ENCODE assay signal across 12 cellular contexts in genomic region chr2:6914829-6915228, GRCh38. TPM values are rescaled to one million over a fixed set of nuclear protein-coding genes. Genes with fewer than 3 reads are reported as not detected.
DNase-seq lines count a peak whose midpoint lies in the region; ATAC-seq lines count a peak whose summit lies in the region.
"Had no signal": no experiment of that assay in that cellular context is flagged by ENCODE, and none has a peak within 500 bp of the region (broad histone marks: within the 10 kb centered on the region; RNA-seq: fewer than 3 reads in every experiment).

No MANE protein-coding gene starts in this region.

- H3K36me3 ChIP-seq in CD4-positive, alpha-beta memory T cell (ENCODE audit: insufficient read depth, low read length): no peaks in the 10 kb centered on the region
- no peaks in the 10 kb centered on the region; the same call in 1 of the 2 replicates for H3K36me3 ChIP-seq in KOPT-K1 (ENCODE audit: insufficient read depth, low read length)
- H3K36me3 ChIP-seq: esophagus muscularis mucosa, left lung had no signal

- peaks cover 72% of the 10 kb centered on the region for H3K4me1 ChIP-seq in CD4-positive, alpha-beta memory T cell (ENCODE audit: insufficient read depth, low read length)

- H3K9me3 Mint-ChIP-seq in CD4-positive, alpha-beta memory T cell: peaks cover 0 to 4% (median 0%) of the 10 kb centered on the region in 8 donors
- H3K9me3 Mint-ChIP-seq in activated naive CD4-positive, alpha-beta T cell treated with anti-CD3 and anti-CD28 coated beads, Interleukin-2, amount 50 U/mL, for 72 hours: peaks cover 0 to 10% of the 10 kb centered on the region in 2 donors
- H3K9me3 Mint-ChIP-seq: CD8-positive, alpha-beta memory T cell had no signal

- POLR2A ChIA-PET in CD4-positive, alpha-beta memory T cell (lab: Charles Lee; ENCODE audit: partially characterized antibody): interaction anchor here (2.8 kb wide), 1 partner anchor 49 kb away, joined by 16 read pairs; the partner anchor contains the start of gene CMPK2

- no peak overlapping the region for H3K4me3 ChIP-seq in CD4-positive, alpha-beta memory T cell (ENCODE audit: low read length in 2 of 2)
- H3K4me3 ChIP-seq: esophagus muscularis mucosa, left lung, SK-N-MC had no signal

- no peaks in the 10 kb centered on the region for H3K9me3 ChIP-seq in CD4-positive, alpha-beta memory T cell (ENCODE audit: control insufficient read depth in 1 of 2, low read length in 2 of 2)
- no peaks in the 10 kb centered on the region for H3K9me3 ChIP-seq in KOPT-K1 (ENCODE audit: insufficient read depth, low read length, poor library complexity, severe bottlenecking)
- H3K9me3 ChIP-seq: esophagus muscularis mucosa, left lung had no signal

- H3K36me3 Mint-ChIP-seq in CD4-positive, alpha-beta memory T cell: peaks cover 4 to 5% of the 10 kb centered on the region in 2 donors
- peaks cover 49 to 50% of the 10 kb centered on the region in 2 donors for H3K36me3 Mint-ChIP-seq in activated naive CD4-positive, alpha-beta T cell treated with anti-CD3 and anti-CD28 coated beads, Interleukin-2, amount 50 U/mL, for 72 hours

- no peaks in the 10 kb centered on the region for H3K27me3 Mint-ChIP-seq in CD4-positive, alpha-beta memory T cell

- CTCF ChIA-PET in CD4-positive, alpha-beta memory T cell (lab: Charles Lee; ENCODE audit: partially characterized antibody): interaction anchor here (0.7 to 12.6 kb wide), 11 partner anchors 8 to 130 kb away, joined by 3 to 183 read pairs (median 3); partner anchors contain the start of genes CMPK2 and RSAD2

- peaks cover 50 to 77% (median 65%) of the 10 kb centered on the region in 4 donors for H3K4me1 Mint-ChIP-seq in CD4-positive, alpha-beta memory T cell

- peak overlapping the region in 6 of 7 donors; percentile 7 to 91 (median 66) for H3K27ac Mint-ChIP-seq in CD4-positive, alpha-beta memory T cell
- H3K27ac Mint-ChIP-seq in activated naive CD4-positive, alpha-beta T cell treated with anti-CD3 and anti-CD28 coated beads, Interleukin-2, amount 50 U/mL, for 72 hours: peak overlapping the region; percentile 73 to 97

- DNase-seq in CD4-positive, alpha-beta memory T cell: no peak
- no peak for DNase-seq in activated naive CD4-positive, alpha-beta T cell treated with anti-CD3 and anti-CD28 coated beads, Interleukin-2, amount 50 U/mL, for 72 hours (ENCODE audit: low spot score in 2 of 2)
- DNase-seq in iris pigment epithelial cell (ENCODE audit: low read depth): peak; percentile 44
- DNase-seq in left cardiac atrium: no peak
- no peak for DNase-seq in Kasumi-1 (lab: John Stamatoyannopoulos, UW)
- DNase-seq in sciatic nerve (ENCODE audit: low spot score): no peak
- no peak for DNase-seq in T1000 (lab: John Stamatoyannopoulos, UW)
- DNase-seq: CD8-positive, alpha-beta memory T cell; left lung had no signal

- H3K27ac ChIP-seq in CD4-positive, alpha-beta memory T cell (ENCODE audit: low read depth, low read length): no peak overlapping the region
- H3K27ac ChIP-seq in KOPT-K1 (ENCODE audit: low read depth, low read length, poor library complexity, severe bottlenecking): peak overlapping the region; percentile 40
- H3K27ac ChIP-seq: esophagus muscularis mucosa, left lung, SK-N-MC had no signal

- intact Hi-C loops in CD4-positive, alpha-beta memory T cell (cut with micrococcal nuclease): no loop called here
- intact Hi-C loops in left cardiac atrium (cut with DNase I): loop anchor here (5.0 kb wide), 2 partner anchors 112 to 117 kb away; no protein-coding TSS in a partner anchor
- intact Hi-C loops in sciatic nerve (cut with DNase I): no loop called here

- H3K27me3 ChIP-seq in CD4-positive, alpha-beta memory T cell (ENCODE audit: insufficient read depth, low read length): no peaks in the 10 kb centered on the region
- H3K27me3 ChIP-seq: esophagus muscularis mucosa, left lung had no signal

- ATAC-seq in activated naive CD4-positive, alpha-beta T cell treated with anti-CD3 and anti-CD28 coated beads, Interleukin-2, amount 50 U/mL, for 72 hours: peak in 1 of 2 donors; percentile 58
- ATAC-seq in left cardiac atrium (no peak), sciatic nerve (no peak)
- ATAC-seq: left lung had no signal

- peak overlapping the region in 2 of 8 donors; percentile 48 to 69 for H3K4me3 Mint-ChIP-seq in CD4-positive, alpha-beta memory T cell

RNA-seq across cellular contexts. Expression of gene RNF144A, which starts 2.4 kb away (rescaled TPM):
- total RNA-seq in CD4-positive, alpha-beta memory T cell: 10 to 100 TPM; 34.3 to 41.1 TPM
- 10 to 100 TPM in 1 of 2 donors, 1 to 10 TPM in 1; 3.9 to 13.3 TPM for polyA plus RNA-seq in CD4-positive, alpha-beta memory T cell
- 10 to 100 TPM; 49.3 to 57.5 TPM for total RNA-seq in activated naive CD4-positive, alpha-beta T cell treated with anti-CD3 and anti-CD28 coated beads, Interleukin-2, amount 50 U/mL, for 72 hours
- total RNA-seq in left cardiac atrium (10 to 100 TPM in 1 of 2 donors, 1 to 10 TPM in 1; 4.4 to 10.4 TPM), sciatic nerve (42.5 TPM)

RNA-seq across cellular contexts. Expression of gene RSAD2, which starts 37.3 kb away (rescaled TPM):
- 1 to 10 TPM; 3.8 to 4.9 TPM for total RNA-seq in CD4-positive, alpha-beta memory T cell
- 10 to 100 TPM in 1 of 2 donors, 1 to 10 TPM in 1; 5.1 to 10.4 TPM for polyA plus RNA-seq in CD4-positive, alpha-beta memory T cell
- total RNA-seq in activated naive CD4-positive, alpha-beta T cell treated with anti-CD3 and anti-CD28 coated beads, Interleukin-2, amount 50 U/mL, for 72 hours: 10 to 100 TPM in 1 of 2 donors, 1 to 10 TPM in 1; 2.7 to 11.1 TPM
- 1 to 10 TPM; 3.2 to 8.0 TPM for total RNA-seq in left cardiac atrium
- 7.5 TPM for total RNA-seq in sciatic nerve

RNA-seq across cellular contexts. Expression of gene CMPK2, which starts 49.1 kb away (rescaled TPM):
- total RNA-seq in CD4-positive, alpha-beta memory T cell: 1 to 10 TPM; 3.5 to 4.1 TPM
- 1 to 10 TPM; 6.3 to 9.7 TPM for polyA plus RNA-seq in CD4-positive, alpha-beta memory T cell
- 10 to 100 TPM in 1 of 2 donors, 1 to 10 TPM in 1; 1.6 to 13.6 TPM for total RNA-seq in activated naive CD4-positive, alpha-beta T cell treated with anti-CD3 and anti-CD28 coated beads, Interleukin-2, amount 50 U/mL, for 72 hours
- total RNA-seq in left cardiac atrium: 1 to 10 TPM; 3.7 to 7.8 TPM
- 4.1 TPM for total RNA-seq in sciatic nerve

Comparison
In these comparisons a context has a peak if more than half of its experiments do, and no peak if none do; other contexts are left out.
1. intact Hi-C loops: an anchor here in left cardiac atrium (5.0 kb wide); none called in CD4-positive, alpha-beta memory T cell and sciatic nerve.